8 cellular contexts compared by ENCODE assay signal in genomic region chr10:48656241-48656921, GRCh38. TPM values are rescaled to one million over a fixed set of nuclear protein-coding genes. Genes with fewer than 3 reads are reported as not detected.
DNase-seq lines count a peak whose midpoint lies in the region; ATAC-seq and TF ChIP-seq lines count a peak whose summit lies in the region.

No MANE protein-coding gene starts in this region.

- H3K9me3 Mint-ChIP-seq in activated naive CD4-positive, alpha-beta T cell treated with anti-CD3 and anti-CD28 coated beads, Interleukin-2, amount 10 ng/mL, durations not matched to agents 7 days and 5 days: no peaks in the 10 kb centered on the region

- H3K36me3 Mint-ChIP-seq in activated naive CD4-positive, alpha-beta T cell treated with anti-CD3 and anti-CD28 coated beads, Interleukin-2, amount 10 ng/mL, durations not matched to agents 7 days and 5 days: no peaks in the 10 kb centered on the region

- H3K4me1 ChIP-seq in KMS-11 (ENCODE audit: low read depth, poor library complexity, severe bottlenecking): peaks cover 20% of the 10 kb centered on the region

- H2AFZ ChIP-seq in KMS-11 (ENCODE audit: low read depth): peak overlapping the region; percentile 100

- H3K4me3 Mint-ChIP-seq in activated naive CD4-positive, alpha-beta T cell treated with anti-CD3 and anti-CD28 coated beads, Interleukin-2, amount 10 ng/mL, durations not matched to agents 7 days and 5 days: peak overlapping the region; percentile 66

- H3K27me3 ChIP-seq in KMS-11 (ENCODE audit: insufficient read depth, low read depth): no peaks in the 10 kb centered on the region

- no peaks in the 10 kb centered on the region for H3K79me2 ChIP-seq in KMS-11 (ENCODE audit: insufficient read depth, low read depth)

- H3K4me3 ChIP-seq in KMS-11 (IDR thresholded peaks at IDR 0.05; ENCODE audit: insufficient read depth, low read depth, low read length): no peak overlapping the region

- peak overlapping the region; percentile 92 for H3K4me2 ChIP-seq in KMS-11

- peak overlapping the region; percentile 67; the same call in 1 of the 2 replicates for H3K9ac ChIP-seq in KMS-11

- DNase-seq in EL: peak; percentile 90
- DNase-seq in SK-N-DZ (ENCODE audit: low spot score): peak; percentile 86
- DNase-seq in activated naive CD4-positive, alpha-beta T cell treated with anti-CD3 and anti-CD28 coated beads, Interleukin-2, amount 10 ng/mL, durations not matched to agents 7 days and 5 days: peak; percentile 92
- peak; percentile 95 for DNase-seq in glomerular visceral epithelial cell (ENCODE audit: extremely low spot score)
- peak; percentile 88 for DNase-seq in occipital lobe (lab: John Stamatoyannopoulos, UW)
- peak; percentile 85 for DNase-seq in superior temporal gyrus (ENCODE audit: extremely low spot score)

- peak overlapping the region; percentile 38 for H3K27ac Mint-ChIP-seq in activated naive CD4-positive, alpha-beta T cell treated with anti-CD3 and anti-CD28 coated beads, Interleukin-2, amount 10 ng/mL, durations not matched to agents 7 days and 5 days

- TF ChIP-seq CTCF in KMS-11 (conservative IDR thresholded peaks at IDR 0.05; ENCODE audit: low read depth, low read length): peak; percentile 71

- ATAC-seq in GM21825 (IDR thresholded peaks at IDR 0.05; ENCODE audit: unreplicated experiment): peak; percentile 75

- no peaks in the 10 kb centered on the region for H4K20me1 ChIP-seq in KMS-11 (ENCODE audit: insufficient read depth)

- no peak overlapping the region for H3K27ac ChIP-seq in KMS-11

- H3K36me3 ChIP-seq in KMS-11 (ENCODE audit: insufficient read depth): no peaks in the 10 kb centered on the region

- H3K4me1 Mint-ChIP-seq in activated naive CD4-positive, alpha-beta T cell treated with anti-CD3 and anti-CD28 coated beads, Interleukin-2, amount 10 ng/mL, durations not matched to agents 7 days and 5 days: peaks cover 14% of the 10 kb centered on the region

- H3K27me3 Mint-ChIP-seq in activated naive CD4-positive, alpha-beta T cell treated with anti-CD3 and anti-CD28 coated beads, Interleukin-2, amount 10 ng/mL, durations not matched to agents 7 days and 5 days: peaks cover 67% of the 10 kb centered on the region

- CTCF ChIA-PET in activated naive CD4-positive, alpha-beta T cell treated with anti-CD3 and anti-CD28 coated beads, Interleukin-2, amount 10 ng/mL, durations not matched to agents 7 days and 5 days (lab: Charles Lee): interaction anchor here (0.6 to 4.4 kb wide), 60 partner anchors 8 to 867 kb away, joined by 3 to 48 read pairs (median 4); no protein-coding TSS in a partner anchor

RNA-seq across cellular contexts. Expression of gene WDFY4, which starts 28.3 kb away (rescaled TPM):
- polyA plus RNA-seq in SK-N-DZ (2014; cell fraction: cytosol; rRNA removed): 0.59 and 2.1 TPM in 2 replicates
- polyA plus RNA-seq in SK-N-DZ (2014; cell fraction: nucleus; rRNA removed): 1.3 and 3.4 TPM in 2 replicates
- 0.94 TPM for total RNA-seq in occipital lobe

RNA-seq across cellular contexts. Expression of gene ARHGAP22, which starts 51.5 kb away (rescaled TPM):
- 9.1 and 10.3 TPM in 2 replicates for polyA plus RNA-seq in SK-N-DZ (2014; cell fraction: cytosol; rRNA removed)
- 14.3 and 16.5 TPM in 2 replicates for polyA plus RNA-seq in SK-N-DZ (2014; cell fraction: nucleus; rRNA removed)
- 2.2 TPM for total RNA-seq in occipital lobe
